20 cellular contexts compared by ENCODE assay signal in the genomic region with DNA sequence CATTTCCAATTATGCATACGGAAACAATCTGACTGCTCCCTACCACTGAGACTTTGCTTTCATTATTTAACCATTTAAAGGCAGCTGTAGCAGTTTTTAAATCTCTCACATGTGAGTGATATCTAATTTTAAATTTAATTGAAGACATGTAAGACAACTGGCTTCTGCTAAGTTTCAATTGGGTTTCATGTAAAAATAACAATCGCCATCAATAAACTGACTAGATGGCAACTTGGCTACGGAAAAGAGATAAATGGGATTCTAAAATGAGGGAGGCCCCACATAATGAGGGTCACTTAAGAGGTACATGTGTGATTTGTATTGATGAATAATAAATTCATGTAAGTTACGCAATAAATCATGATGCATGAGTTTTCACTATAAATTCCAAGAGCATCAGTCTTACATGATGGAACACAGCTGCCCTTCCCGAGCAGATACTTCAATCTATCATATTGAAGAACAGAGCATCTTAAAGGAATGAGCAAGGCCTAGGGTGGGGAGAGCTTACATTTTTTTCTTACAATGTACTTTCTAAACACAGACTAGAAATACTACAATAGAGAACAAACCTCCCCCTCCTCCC.
DNase-seq lines count a peak whose midpoint lies in the region; FAIRE-seq and TF ChIP-seq lines count a peak whose summit lies in the region.
"Had no signal": no experiment of that assay in that cellular context is flagged by ENCODE, and none has a peak within 500 bp of the region (broad histone marks: within the 10 kb centered on the region; RNA-seq: fewer than 3 reads in every experiment).

No MANE protein-coding gene starts in this region.

- no peak for TF ChIP-seq CTCF in mammary epithelial cell (conservative IDR thresholded peaks at IDR 0.05 in 1 of 2, IDR thresholded peaks at IDR 0.05 in 1 of 2; ENCODE audit: extremely low read depth in 1 of 2, insufficient read depth in 1 of 2, low read depth in 1 of 2, low read length in 2 of 2)
- TF ChIP-seq CTCF in MCF 10A (IDR thresholded peaks at IDR 0.05; ENCODE audit: unreplicated experiment) = no peak
- TF ChIP-seq CTCF in bronchial epithelial cell (IDR thresholded peaks at IDR 0.05; ENCODE audit: insufficient read depth, low read length, severe bottlenecking) = no peak
- TF ChIP-seq CTCF in type B pancreatic cell (conservative IDR thresholded peaks at IDR 0.05) = no peak

- H3K36me3 ChIP-seq in mammary epithelial cell (ENCODE audit: insufficient read depth, low read length) = no peaks in the 10 kb centered on the region
- H3K36me3 ChIP-seq in bronchial epithelial cell (ENCODE audit: control insufficient read depth, insufficient read depth, low read length) = no peaks in the 10 kb centered on the region
- H3K36me3 ChIP-seq: BLaER1 treated with 17β-estradiol and CSF1 and Interleukin-3, amounts not matched to agents 10 nM and 100 nM; SJCRH30 had no signal

- H3K9me3 Mint-ChIP-seq in MCF 10A (ENCODE audit: unreplicated experiment) (no peaks in the 10 kb centered on the region), type B pancreatic cell (no peaks in the 10 kb centered on the region)

- POLR2A ChIA-PET in MCF 10A (lab: Yijun Ruan, JAX) = interaction anchor here (1.4 kb wide), 1 partner anchor 15 kb away, joined by 3 read pairs; no protein-coding TSS in a partner anchor

- H3K4me3 Mint-ChIP-seq in MCF 10A (ENCODE audit: unreplicated experiment) (no peak overlapping the region), type B pancreatic cell (peak overlapping the region; percentile 24)

- CTCF ChIA-PET in mammary epithelial cell (lab: Charles Lee; ENCODE audit: low non-redundant PET) = no interaction called here
- CTCF ChIA-PET in MCF 10A (lab: Yijun Ruan, JAX) = interaction anchor here (0.5 to 1.3 kb wide), 5 partner anchors 12 to 1102 kb away, joined by 3 to 5 read pairs (median 3); partner anchors contain the start of gene NUDCD2

- no peak for FAIRE-seq in bronchial epithelial cell (lab: Jason Lieb, UNC)
- FAIRE-seq: A204.1, GM12891, GM18507 had no signal

- H3K27ac ChIP-seq in mammary epithelial cell (ENCODE audit: insufficient read depth, low read depth, low read length) = no peak overlapping the region
- H3K27ac ChIP-seq: BLaER1 treated with 17β-estradiol and CSF1 and Interleukin-3, amounts not matched to agents 10 nM and 100 nM; RWPE1; SJCRH30 had no signal

- dilution Hi-C loops in mammary epithelial cell (cut with HindIII; ENCODE audit: low sequenced_read_pairs) = no loop called here

- H3K4me3 ChIP-seq in mammary epithelial cell (replicated peaks in 1 of 3; ENCODE audit: insufficient read depth in 1 of 3, low read depth in 2 of 3, low read length in 3 of 3) (no peak overlapping the region), bronchial epithelial cell (ENCODE audit: low read depth, low read length) (no peak overlapping the region)
- H3K4me3 ChIP-seq: BLaER1 treated with 17β-estradiol and CSF1 and Interleukin-3, amounts not matched to agents 10 nM and 100 nM; SJCRH30 had no signal

- H3K9me3 ChIP-seq in mammary epithelial cell (replicated peaks; ENCODE audit: insufficient read depth, low read length) = no peaks in the 10 kb centered on the region
- H3K9me3 ChIP-seq: BLaER1 treated with 17β-estradiol and CSF1 and Interleukin-3, amounts not matched to agents 10 nM and 100 nM; SJCRH30 had no signal

- H3K36me3 Mint-ChIP-seq in MCF 10A (ENCODE audit: insufficient read depth, unreplicated experiment) = no peaks in the 10 kb centered on the region
- no peaks in the 10 kb centered on the region for H3K36me3 Mint-ChIP-seq in type B pancreatic cell

- H2AFZ ChIP-seq in mammary epithelial cell (ENCODE audit: low read depth, low read length) = no peak overlapping the region

- H3K4me1 Mint-ChIP-seq in MCF 10A (ENCODE audit: insufficient read depth, unreplicated experiment) (peaks cover 7% of the 10 kb centered on the region), type B pancreatic cell (ENCODE audit: unreplicated experiment) (peaks cover 7% of the 10 kb centered on the region)

- no peak overlapping the region for H3K9ac ChIP-seq in mammary epithelial cell (ENCODE audit: insufficient read depth, low read length)
- H3K9ac ChIP-seq: BLaER1 treated with 17β-estradiol and CSF1 and Interleukin-3, amounts not matched to agents 10 nM and 100 nM had no signal

- H3K4me2 ChIP-seq in mammary epithelial cell (ENCODE audit: insufficient read depth, low read depth, low read length) = no peak overlapping the region
- H3K4me2 ChIP-seq: BLaER1 treated with 17β-estradiol and CSF1 and Interleukin-3, amounts not matched to agents 10 nM and 100 nM had no signal

- in situ Hi-C loops in mammary epithelial cell (cut with MboI; ENCODE audit: low sequenced_read_pairs in 2 of 2) = no loop called here

- no peaks in the 10 kb centered on the region for H3K79me2 ChIP-seq in mammary epithelial cell (ENCODE audit: insufficient read depth, low read length)

- H3K4me1 ChIP-seq in mammary epithelial cell (ENCODE audit: insufficient read depth, low read length) = no peaks in the 10 kb centered on the region
- H3K4me1 ChIP-seq: BLaER1 treated with 17β-estradiol and CSF1 and Interleukin-3, amounts not matched to agents 10 nM and 100 nM; SJCRH30 had no signal

- intact Hi-C loops in mammary epithelial cell (cut with micrococcal nuclease) (no loop called here), MCF 10A (cut with micrococcal nuclease) (no loop called here)

- 82% methylated on average over 5 of the region's 5 CpGs for WGBS in mammary epithelial cell (ENCODE audit: low coverage, missing lambda C conversion rate)

- H3K27ac Mint-ChIP-seq in MCF 10A (ENCODE audit: low read depth, unreplicated experiment) (no peak overlapping the region), type B pancreatic cell (peak overlapping the region; percentile 28)

- no TSS peak for BruUV-seq in mammary epithelial cell (replicated peaks; lab: Mats Ljungman, UMichigan)
- no TSS peak for BruUV-seq in MCF 10A (replicated peaks; lab: Mats Ljungman, UMichigan)

- no peaks in the 10 kb centered on the region for H3K27me3 Mint-ChIP-seq in MCF 10A (ENCODE audit: insufficient read depth, unreplicated experiment)
- peaks cover 22% of the 10 kb centered on the region for H3K27me3 Mint-ChIP-seq in type B pancreatic cell

- no peaks in the 10 kb centered on the region for H3K27me3 ChIP-seq in mammary epithelial cell (ENCODE audit: insufficient read depth, low read length)
- H3K27me3 ChIP-seq in bronchial epithelial cell (ENCODE audit: control insufficient read depth, insufficient read depth, low read length) = no peaks in the 10 kb centered on the region
- H3K27me3 ChIP-seq: BLaER1 treated with 17β-estradiol and CSF1 and Interleukin-3, amounts not matched to agents 10 nM and 100 nM; SJCRH30 had no signal

- DNase-seq in mammary epithelial cell (peak; percentile 2), MCF 10A (ENCODE audit: unreplicated experiment) (no peak), bronchial epithelial cell (ENCODE audit: low read depth) (peak; percentile 25), fibroblast of peridontal ligament (ENCODE audit: extremely low read depth) (peak; percentile 9), type B pancreatic cell (ENCODE audit: extremely low spot score, unreplicated experiment) (no peak), Kasumi-1 (lab: John Stamatoyannopoulos, UW) (no peak), KG1 (lab: John Stamatoyannopoulos, UW) (no peak)
- no peak for DNase-seq in activated CD4-positive, alpha-beta T cell treated with anti-CD3 and anti-CD28 coated beads, Interleukin-2, amount 50 U/mL, for 1 hour
- DNase-seq: GF-D8, NCI-H187 treated with DMSO at 0.1 percent for 48 hours, NCI-H2171, NCI-H446 treated with DMSO at 0.1 percent for 48 hours, NCI-H748 treated with DMSO at 0.1 percent for 48 hours, PC-3, SJCRH30 had no signal

- H4K20me1 ChIP-seq in mammary epithelial cell (ENCODE audit: insufficient read depth, low read length) = no peaks in the 10 kb centered on the region
- H4K20me1 ChIP-seq: BLaER1 treated with 17β-estradiol and CSF1 and Interleukin-3, amounts not matched to agents 10 nM and 100 nM had no signal

Comparison
In these comparisons a context has a peak if more than half of its experiments do, and no peak if none do; other contexts are left out.
1. DNase-seq: peak in mammary epithelial cell (single experiment), bronchial epithelial cell (single experiment) and fibroblast of peridontal ligament (single experiment); none in MCF 10A (single experiment), type B pancreatic cell (single experiment), Kasumi-1 (0 of 2), KG1 (single experiment) and activated CD4-positive, alpha-beta T cell treated with anti-CD3 and anti-CD28 coated beads, Interleukin-2, amount 50 U/mL, for 1 hour (single experiment).